In genomic region chr7:23533160-23533559, GRCh38 we compare ENCODE assay signal across 13 cellular contexts. TPM values are rescaled to one million over a fixed set of nuclear protein-coding genes. Genes with fewer than 3 reads are reported as not detected.
DNase-seq lines count a peak whose midpoint lies in the region; ATAC-seq and TF ChIP-seq lines count a peak whose summit lies in the region.
"Had no signal": no experiment of that assay in that cellular context is flagged by ENCODE, and none has a peak within 500 bp of the region (broad histone marks: within the 10 kb centered on the region; RNA-seq: fewer than 3 reads in every experiment).

No MANE protein-coding gene starts in this region.

- no peaks in the 10 kb centered on the region for H3K27me3 Mint-ChIP-seq in T-helper 17 cell

- H3K4me2 ChIP-seq in BLaER1 treated with 17β-estradiol and CSF1 and Interleukin-3, amounts not matched to agents 10 nM and 100 nM = peak overlapping the region in 6 of 11 experiments; percentile 69 to 82 (median 74); a peak in 9 of 22 replicates
- H3K4me2 ChIP-seq in MM.1S (ENCODE audit: low read depth, low read length) = no peak overlapping the region

- DNase-seq in ELR (ENCODE audit: low read depth) (peak; percentile 26), T-helper 17 cell (no peak), erythroblast (lab: John Stamatoyannopoulos, UW) (peak; percentile 33 to 58), NCI-H1694 treated with DMSO at 0.1 percent for 48 hours (lab: John Stamatoyannopoulos, UW) (no peak), SKM-1 (lab: John Stamatoyannopoulos, UW; ENCODE audit: unreplicated experiment) (no peak), NCI-H1436 treated with DMSO at 0.1 percent for 48 hours (lab: John Stamatoyannopoulos, UW) (no peak), MM.1S (no peak)
- DNase-seq: left ventricle myocardium superior; stimulated activated CD4-positive, alpha-beta T cell treated with anti-CD3 and anti-CD28 coated beads, Interleukin-4, amount 100 ng/mL, for 4 hours; WERI-Rb-1 had no signal

- no peak for TF ChIP-seq POLR2A in erythroblast (IDR thresholded peaks at IDR 0.05; ENCODE audit: low read length)

- peak overlapping the region in 3 of 11 experiments; percentile 99; a peak in 4 of 22 replicates for H3K27ac ChIP-seq in BLaER1 treated with 17β-estradiol and CSF1 and Interleukin-3, amounts not matched to agents 10 nM and 100 nM
- no peak overlapping the region for H3K27ac ChIP-seq in MM.1S (ENCODE audit: low read length)
- H3K27ac ChIP-seq: WERI-Rb-1 had no signal

- no peak for ATAC-seq in T-helper 17 cell
- ATAC-seq: GM12878, heart left ventricle, left ventricle myocardium superior had no signal

- H3K36me3 ChIP-seq in BLaER1 treated with 17β-estradiol and CSF1 and Interleukin-3, amounts not matched to agents 10 nM and 100 nM = peaks cover 0 to 21% (median 10%) of the 10 kb centered on the region in 11 experiments; a peak in 11 of 22 replicates
- no peaks in the 10 kb centered on the region for H3K36me3 ChIP-seq in MM.1S (replicated peaks; ENCODE audit: insufficient read depth, low read length)
- H3K36me3 ChIP-seq: heart left ventricle had no signal

- H3K79me2 ChIP-seq in MM.1S (ENCODE audit: low read length) = peaks cover 37% of the 10 kb centered on the region

- no peaks in the 10 kb centered on the region for H3K9me2 ChIP-seq in MM.1S (replicated peaks; ENCODE audit: insufficient read depth, low read length)

- H3K9me3 ChIP-seq in BLaER1 treated with 17β-estradiol and CSF1 and Interleukin-3, amounts not matched to agents 10 nM and 100 nM (replicated peaks in 1 of 11) = no peaks in the 10 kb centered on the region
- H3K9me3 ChIP-seq in T-helper 17 cell (ENCODE audit: control insufficient read depth, low read length, poor library complexity, severe bottlenecking) (no peaks in the 10 kb centered on the region), MM.1S (replicated peaks; ENCODE audit: insufficient read depth, low read length) (no peaks in the 10 kb centered on the region)
- H3K9me3 ChIP-seq: heart left ventricle had no signal

- H3K4me3 Mint-ChIP-seq in T-helper 17 cell = peak overlapping the region; percentile 68

- peaks cover 2% of the 10 kb centered on the region for H3K36me3 Mint-ChIP-seq in T-helper 17 cell (ENCODE audit: low read depth)

- peaks cover 30 to 35% (median 32%) of the 10 kb centered on the region in 11 experiments for H4K20me1 ChIP-seq in BLaER1 treated with 17β-estradiol and CSF1 and Interleukin-3, amounts not matched to agents 10 nM and 100 nM
- H4K20me1 ChIP-seq in MM.1S (ENCODE audit: insufficient read depth, low read length) = peaks cover 29% of the 10 kb centered on the region

- peak overlapping the region; percentile 99 for H3K27ac Mint-ChIP-seq in T-helper 17 cell

- H3K27me3 ChIP-seq in BLaER1 treated with 17β-estradiol and CSF1 and Interleukin-3, amounts not matched to agents 10 nM and 100 nM = no peaks in the 10 kb centered on the region
- no peaks in the 10 kb centered on the region for H3K27me3 ChIP-seq in MM.1S (replicated peaks; ENCODE audit: insufficient read depth, low read length)
- H3K27me3 ChIP-seq: heart left ventricle had no signal

- H3K4me1 ChIP-seq in BLaER1 treated with 17β-estradiol and CSF1 and Interleukin-3, amounts not matched to agents 10 nM and 100 nM = peaks cover 26 to 35% (median 29%) of the 10 kb centered on the region in 10 experiments
- 0 out of 2 replicates have a peak, but pooled peaks cover 5% of the 10 kb centered on the region for H3K4me1 ChIP-seq in MM.1S (ENCODE audit: low read length)

- peak overlapping the region in 1 of 11 experiments; percentile 100; a peak in 1 of 22 replicates for H3K9ac ChIP-seq in BLaER1 treated with 17β-estradiol and CSF1 and Interleukin-3, amounts not matched to agents 10 nM and 100 nM
- no peak overlapping the region for H3K9ac ChIP-seq in MM.1S (ENCODE audit: low read length)

- TF ChIP-seq CTCF in MM.1S (IDR thresholded peaks at IDR 0.05; ENCODE audit: low read length) = no peak

- H2AFZ ChIP-seq in MM.1S (ENCODE audit: low read length) = no peak overlapping the region

- H3K4me3 ChIP-seq in BLaER1 treated with 17β-estradiol and CSF1 and Interleukin-3, amounts not matched to agents 10 nM and 100 nM = no peak overlapping the region
- no peak overlapping the region for H3K4me3 ChIP-seq in MM.1S (ENCODE audit: low read length)

- H3K4me1 Mint-ChIP-seq in T-helper 17 cell = peaks cover 28% of the 10 kb centered on the region

- H3F3A ChIP-seq in MM.1S (ENCODE audit: insufficient read depth, low read length) = no peaks in the 10 kb centered on the region

RNA-seq across cellular contexts. Expression of gene TRA2A, which starts 1.4 kb away (rescaled TPM):
- 100 to 1,000 TPM; 249 to 285 TPM for total RNA-seq in T-helper 17 cell

Comparison
In these comparisons a context has a peak if more than half of its experiments do, and no peak if none do; other contexts are left out.
1. DNase-seq: peak in ELR (single experiment) and erythroblast (2 of 2); none in T-helper 17 cell (0 of 3), NCI-H1694 treated with DMSO at 0.1 percent for 48 hours (single experiment), SKM-1 (single experiment), NCI-H1436 treated with DMSO at 0.1 percent for 48 hours (single experiment) and MM.1S (single experiment).